Comparison of ENCODE assay signal across 8 cellular contexts in the genomic region with DNA sequence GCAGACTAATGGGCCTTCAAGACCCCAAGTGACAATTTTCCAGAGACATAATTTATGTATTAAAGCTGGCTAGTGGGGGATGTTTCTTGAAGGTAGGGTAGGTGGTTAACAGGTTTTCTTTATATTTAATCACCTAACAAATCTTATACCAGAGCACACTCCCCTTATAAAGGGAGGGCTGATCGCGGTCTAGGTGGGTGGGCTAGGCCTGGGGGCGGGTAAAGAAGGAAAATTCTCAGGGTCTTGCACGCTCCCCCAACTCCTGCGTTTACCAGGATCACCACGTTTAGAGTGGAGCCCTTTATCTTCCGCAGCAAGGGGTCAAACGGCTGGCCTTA. TPM values are rescaled to one million over a fixed set of nuclear protein-coding genes. Genes with fewer than 3 reads are reported as not detected.
A peak's percentile ranks its signal among the peaks of the same experiment; 100 is the strongest.
DNase-seq lines count a peak whose midpoint lies in the region; ATAC-seq and TF ChIP-seq lines count a peak whose summit lies in the region.

No MANE protein-coding gene starts in this region.

- H3K36me3 ChIP-seq in A673 (ENCODE audit: insufficient read depth, low read length, poor library complexity, severe bottlenecking) = no peaks in the 10 kb centered on the region
- H3K36me3 ChIP-seq in breast epithelium = no peaks in the 10 kb centered on the region

- TF ChIP-seq CTCF in A673 (conservative IDR thresholded peaks at IDR 0.05; ENCODE audit: low read depth, low read length) (no peak), breast epithelium (IDR thresholded peaks at IDR 0.05) (no peak), mesothelial cell of epicardium (IDR thresholded peaks at IDR 0.05; ENCODE audit: unreplicated experiment) (no peak)

- peak overlapping the region; percentile 39 for H3K27ac Mint-ChIP-seq in mesothelial cell of epicardium

- peaks cover 7% of the 10 kb centered on the region for H3K4me1 Mint-ChIP-seq in mesothelial cell of epicardium

- H3K27me3 ChIP-seq in A673 (replicated peaks; ENCODE audit: insufficient read depth, low read depth, low read length, poor library complexity) (peaks cover 18% of the 10 kb centered on the region), breast epithelium (peaks cover 0 to 7% of the 10 kb centered on the region in 2 donors)

- H3K36me3 Mint-ChIP-seq in mesothelial cell of epicardium = no peaks in the 10 kb centered on the region

- peak overlapping the region; percentile 76 for H3K4me3 Mint-ChIP-seq in mesothelial cell of epicardium

- peaks cover 8% of the 10 kb centered on the region for H3K27me3 Mint-ChIP-seq in mesothelial cell of epicardium (ENCODE audit: low read depth)

- intact Hi-C loops in A673 (cut with micrococcal nuclease; ENCODE audit: unreplicated experiment) (no loop called here), breast epithelium (cut with DNase I; ENCODE audit: low total_unique reads) (loop anchor here (5.0 kb wide), 1 partner anchor 525 kb away; no protein-coding TSS in a partner anchor)

- ATAC-seq in HG03025 (IDR thresholded peaks at IDR 0.05; ENCODE audit: low FRiP score, unreplicated experiment) (peak; percentile 20), HG02678 (IDR thresholded peaks at IDR 0.05; ENCODE audit: unreplicated experiment) (no peak), GM21423 (IDR thresholded peaks at IDR 0.05; ENCODE audit: unreplicated experiment) (no peak)

- no peaks in the 10 kb centered on the region for H3K9me3 ChIP-seq in A673 (ENCODE audit: low read depth, low read length, poor library complexity, severe bottlenecking)
- H3K9me3 ChIP-seq in breast epithelium = no peaks in the 10 kb centered on the region

- peaks cover 11% of the 10 kb centered on the region for H3K9me3 Mint-ChIP-seq in mesothelial cell of epicardium

- no peak for DNase-seq in A673 (ENCODE audit: low spot score)
- DNase-seq in breast epithelium (ENCODE audit: low spot score in 2 of 2) = no peak
- DNase-seq in mesothelial cell of epicardium (ENCODE audit: low spot score in 2 of 2, unreplicated experiment in 2 of 2) = no peak
- DNase-seq in DMS114 treated with DMSO at 0.1 percent for 48 hours (lab: John Stamatoyannopoulos, UW; ENCODE audit: unreplicated experiment) = no peak
- DNase-seq in NOMO-1 treated with dmso at 0.1 percent for 144 hours (lab: John Stamatoyannopoulos, UW; ENCODE audit: unreplicated experiment) = no peak

- no TSS peak for BruUV-seq in A673 (replicated peaks; lab: Mats Ljungman, UMichigan)

- H3K4me1 ChIP-seq in A673 (ENCODE audit: insufficient read depth, low read length, poor library complexity, severe bottlenecking) (no peaks in the 10 kb centered on the region), breast epithelium (no peaks in the 10 kb centered on the region)

- H3K4me3 ChIP-seq in A673 (ENCODE audit: low read depth, low read length, poor library complexity, severe bottlenecking) (peak overlapping the region; percentile 38), breast epithelium (peak overlapping the region; percentile 40 to 67 (median 57))

- no peak overlapping the region for H3K27ac ChIP-seq in A673 (ENCODE audit: low read depth, low read length, poor library complexity, severe bottlenecking)
- no peak overlapping the region for H3K27ac ChIP-seq in breast epithelium

- POLR2A ChIA-PET in A673 (lab: Charles Lee; ENCODE audit: low non-redundant PET) = no interaction called here

- TF ChIP-seq POLR2A in breast epithelium (IDR thresholded peaks at IDR 0.05) = no peak

- CTCF ChIA-PET in A673 (lab: Charles Lee) = interaction anchor here (1.1 kb wide), 1 partner anchor 122 kb away, joined by 4 read pairs; no protein-coding TSS in a partner anchor

RNA-seq across cellular contexts. Expression of a gene that starts 19.9 kb away (rescaled TPM):
- total RNA-seq in A673 (2021) (89.5 and 94.5 TPM in 2 replicates), breast epithelium (10 to 100 TPM; 50.6 to 64.2 (median 61.5) TPM), mesothelial cell of epicardium (77.3 to 81.3 TPM (median 80.2 TPM) in 3 replicates)

RNA-seq across cellular contexts. Expression of a gene that starts 26.0 kb away (rescaled TPM):
- total RNA-seq in A673 (2021) (65.2 and 70.8 TPM in 2 replicates), breast epithelium (10 to 100 TPM; 51.2 to 82.3 (median 71.1) TPM), mesothelial cell of epicardium (87.2 to 93.0 TPM (median 88.2 TPM) in 3 replicates)

RNA-seq across cellular contexts. Expression of a gene that starts 41.1 kb away (rescaled TPM):
- 0.22 and 0.26 TPM in 2 replicates for total RNA-seq in A673 (2021)
- total RNA-seq in breast epithelium = 1 to 10 TPM in 2 of 3 donors, under 1 TPM in 1; 0.80 to 3.4 (median 1.6) TPM
- 0.44 to 0.70 TPM (median 0.65 TPM) in 3 replicates for total RNA-seq in mesothelial cell of epicardium
